ENCODE assay signal across 1 cellular context in genomic region chr16:70610273-70611223, GRCh38.
TF ChIP-seq lines count a peak whose summit lies in the region.

No MANE protein-coding gene starts in this region.

TF ChIP-seq in GM23338, 12 proteins besides CTCF, POLR2A, EP300 and RAD21 (continued from another document):
- TF ChIP-seq, protein P1, sequence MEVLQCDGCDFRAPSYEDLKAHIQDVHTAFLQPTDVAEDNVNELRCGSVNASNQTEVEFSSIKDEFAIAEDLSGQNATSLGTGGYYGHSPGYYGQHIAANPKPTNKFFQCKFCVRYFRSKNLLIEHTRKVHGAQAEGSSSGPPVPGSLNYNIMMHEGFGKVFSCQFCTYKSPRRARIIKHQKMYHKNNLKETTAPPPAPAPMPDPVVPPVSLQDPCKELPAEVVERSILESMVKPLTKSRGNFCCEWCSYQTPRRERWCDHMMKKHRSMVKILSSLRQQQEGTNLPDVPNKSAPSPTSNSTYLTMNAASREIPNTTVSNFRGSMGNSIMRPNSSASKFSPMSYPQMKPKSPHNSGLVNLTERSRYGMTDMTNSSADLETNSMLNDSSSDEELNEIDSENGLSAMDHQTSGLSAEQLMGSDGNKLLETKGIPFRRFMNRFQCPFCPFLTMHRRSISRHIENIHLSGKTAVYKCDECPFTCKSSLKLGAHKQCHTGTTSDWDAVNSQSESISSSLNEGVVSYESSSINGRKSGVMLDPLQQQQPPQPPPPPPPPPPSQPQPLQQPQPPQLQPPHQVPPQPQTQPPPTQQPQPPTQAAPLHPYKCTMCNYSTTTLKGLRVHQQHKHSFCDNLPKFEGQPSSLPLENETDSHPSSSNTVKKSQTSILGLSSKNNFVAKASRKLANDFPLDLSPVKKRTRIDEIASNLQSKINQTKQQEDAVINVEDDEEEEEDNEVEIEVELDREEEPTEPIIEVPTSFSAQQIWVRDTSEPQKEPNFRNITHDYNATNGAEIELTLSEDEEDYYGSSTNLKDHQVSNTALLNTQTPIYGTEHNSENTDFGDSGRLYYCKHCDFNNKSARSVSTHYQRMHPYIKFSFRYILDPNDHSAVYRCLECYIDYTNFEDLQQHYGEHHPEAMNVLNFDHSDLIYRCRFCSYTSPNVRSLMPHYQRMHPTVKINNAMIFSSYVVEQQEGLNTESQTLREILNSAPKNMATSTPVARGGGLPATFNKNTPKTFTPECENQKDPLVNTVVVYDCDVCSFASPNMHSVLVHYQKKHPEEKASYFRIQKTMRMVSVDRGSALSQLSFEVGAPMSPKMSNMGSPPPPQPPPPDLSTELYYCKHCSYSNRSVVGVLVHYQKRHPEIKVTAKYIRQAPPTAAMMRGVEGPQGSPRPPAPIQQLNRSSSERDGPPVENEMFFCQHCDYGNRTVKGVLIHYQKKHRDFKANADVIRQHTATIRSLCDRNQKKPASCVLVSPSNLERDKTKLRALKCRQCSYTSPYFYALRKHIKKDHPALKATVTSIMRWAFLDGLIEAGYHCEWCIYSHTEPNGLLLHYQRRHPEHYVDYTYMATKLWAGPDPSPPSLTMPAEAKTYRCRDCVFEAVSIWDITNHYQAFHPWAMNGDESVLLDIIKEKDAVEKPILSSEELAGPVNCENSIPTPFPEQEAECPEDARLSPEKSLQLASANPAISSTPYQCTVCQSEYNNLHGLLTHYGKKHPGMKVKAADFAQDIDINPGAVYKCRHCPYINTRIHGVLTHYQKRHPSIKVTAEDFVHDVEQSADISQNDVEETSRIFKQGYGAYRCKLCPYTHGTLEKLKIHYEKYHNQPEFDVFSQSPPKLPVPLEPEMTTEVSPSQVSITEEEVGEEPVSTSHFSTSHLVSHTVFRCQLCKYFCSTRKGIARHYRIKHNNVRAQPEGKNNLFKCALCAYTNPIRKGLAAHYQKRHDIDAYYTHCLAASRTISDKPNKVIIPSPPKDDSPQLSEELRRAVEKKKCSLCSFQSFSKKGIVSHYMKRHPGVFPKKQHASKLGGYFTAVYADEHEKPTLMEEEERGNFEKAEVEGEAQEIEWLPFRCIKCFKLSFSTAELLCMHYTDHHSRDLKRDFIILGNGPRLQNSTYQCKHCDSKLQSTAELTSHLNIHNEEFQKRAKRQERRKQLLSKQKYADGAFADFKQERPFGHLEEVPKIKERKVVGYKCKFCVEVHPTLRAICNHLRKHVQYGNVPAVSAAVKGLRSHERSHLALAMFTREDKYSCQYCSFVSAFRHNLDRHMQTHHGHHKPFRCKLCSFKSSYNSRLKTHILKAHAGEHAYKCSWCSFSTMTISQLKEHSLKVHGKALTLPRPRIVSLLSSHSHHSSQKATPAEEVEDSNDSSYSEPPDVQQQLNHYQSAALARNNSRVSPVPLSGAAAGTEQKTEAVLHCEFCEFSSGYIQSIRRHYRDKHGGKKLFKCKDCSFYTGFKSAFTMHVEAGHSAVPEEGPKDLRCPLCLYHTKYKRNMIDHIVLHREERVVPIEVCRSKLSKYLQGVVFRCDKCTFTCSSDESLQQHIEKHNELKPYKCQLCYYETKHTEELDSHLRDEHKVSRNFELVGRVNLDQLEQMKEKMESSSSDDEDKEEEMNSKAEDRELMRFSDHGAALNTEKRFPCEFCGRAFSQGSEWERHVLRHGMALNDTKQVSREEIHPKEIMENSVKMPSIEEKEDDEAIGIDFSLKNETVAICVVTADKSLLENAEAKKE (CRISPR knock-in tag; IDR thresholded peaks at IDR 0.05): no peak
- TF ChIP-seq EZH2phosphoT487 (IDR thresholded peaks at IDR 0.05; ENCODE audit: unreplicated experiment) (no peak), STAT1 (IDR thresholded peaks at IDR 0.05; ENCODE audit: unreplicated experiment) (no peak), REST (IDR thresholded peaks at IDR 0.05; ENCODE audit: unreplicated experiment) (no peak), ZNF114 (CRISPR knock-in tag; IDR thresholded peaks at IDR 0.05) (no peak)
